Comparison of ENCODE assay signal across 11 cellular contexts in the genomic region with DNA sequence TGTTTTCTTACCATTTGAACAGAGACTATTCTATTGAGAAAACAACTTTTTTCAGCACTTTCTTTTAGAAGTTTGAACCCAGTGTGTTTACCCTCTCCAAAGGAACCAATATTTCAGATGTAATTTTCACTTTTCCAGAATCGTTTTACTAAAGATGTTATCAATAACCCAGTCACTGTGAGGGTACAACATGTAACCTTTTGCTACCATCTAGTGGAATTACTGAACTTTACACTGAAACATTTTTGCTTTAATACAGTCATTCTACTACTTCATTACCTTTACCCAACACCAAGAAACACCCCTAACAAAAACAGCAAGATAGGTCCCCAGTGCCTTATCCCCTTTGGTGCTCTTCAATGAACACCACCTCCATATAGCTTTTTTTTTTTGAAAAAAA. TPM values are rescaled to one million over a fixed set of nuclear protein-coding genes. Genes with fewer than 3 reads are reported as not detected.
DNase-seq lines count a peak whose midpoint lies in the region; ATAC-seq, FAIRE-seq and TF ChIP-seq lines count a peak whose summit lies in the region.
"Had no signal": no experiment of that assay in that cellular context is flagged by ENCODE, and none has a peak within 500 bp of the region (broad histone marks: within the 10 kb centered on the region; RNA-seq: fewer than 3 reads in every experiment).

No MANE protein-coding gene starts in this region.

- no peaks in the 10 kb centered on the region for H3K79me2 ChIP-seq in Karpas-422 (ENCODE audit: low read length)
- no peaks in the 10 kb centered on the region for H3K79me2 ChIP-seq in K562 (ENCODE audit: control insufficient read depth, insufficient read depth, low read length)

- TF ChIP-seq CTCF in K562 (IDR thresholded peaks at IDR 0.05 in 2 of 3, conservative IDR thresholded peaks at IDR 0.05 in 1 of 3; ENCODE audit: insufficient read depth in 2 of 3, low read depth in 1 of 3, low read length in 3 of 3) (peak in 1 of 3 experiments; percentile 47; a peak in 2 of 6 replicates), neural crest cell (conservative IDR thresholded peaks at IDR 0.05) (peak; percentile 54), upper lobe of right lung (IDR thresholded peaks at IDR 0.05) (no peak), suprapubic skin (IDR thresholded peaks at IDR 0.05) (no peak)

- peak; percentile 42 for DNase-seq in DMS 273 (lab: John Stamatoyannopoulos, UW; ENCODE audit: unreplicated experiment)
- no peak for DNase-seq in DMS 273 treated with DMSO at 0.1 percent for 48 hours (lab: John Stamatoyannopoulos, UW)
- peak; percentile 51 for DNase-seq in Karpas-422
- DNase-seq in K562 (ENCODE audit: extremely low read depth in 1 of 4, low spot score in 3 of 4), result peak in 1 of 4 experiments; percentile 12
- DNase-seq in neural crest cell (ENCODE audit: low read depth, low spot score), result no peak
- no peak for DNase-seq in upper lobe of right lung
- DNase-seq in suprapubic skin (ENCODE audit: low spot score in 2 of 2), result no peak
- DNase-seq: activated CD4-positive, alpha-beta T cell treated with anti-CD3 and anti-CD28 coated beads, Interleukin-2, amount 10 ng/mL, durations not matched to agents 7 days and 5 days; GF-D8 had no signal

- ATAC-seq in K562 (peak; percentile 69), HG03175 (IDR thresholded peaks at IDR 0.05; ENCODE audit: unreplicated experiment) (no peak), upper lobe of right lung (no peak)

- no peaks in the 10 kb centered on the region for H3K4me1 Mint-ChIP-seq in neural crest cell
- H3K4me1 Mint-ChIP-seq: activated CD4-positive, alpha-beta T cell treated with anti-CD3 and anti-CD28 coated beads, Interleukin-2, amount 10 ng/mL, durations not matched to agents 7 days and 5 days had no signal

- no peaks in the 10 kb centered on the region for H3K27me3 Mint-ChIP-seq in neural crest cell (ENCODE audit: low read depth)

- TF ChIP-seq EP300 in K562 (IDR thresholded peaks at IDR 0.05; ENCODE audit: low read length) (no peak), suprapubic skin (IDR thresholded peaks at IDR 0.05) (no peak)

- H3K27ac Mint-ChIP-seq in neural crest cell (ENCODE audit: unreplicated experiment), result no peak overlapping the region
- H3K27ac Mint-ChIP-seq: activated CD4-positive, alpha-beta T cell treated with anti-CD3 and anti-CD28 coated beads, Interleukin-2, amount 10 ng/mL, durations not matched to agents 7 days and 5 days had no signal

- 0% methylated on average over 1 of the region's 1 CpG for WGBS in K562 (ENCODE audit: insufficient coverage, low coverage, missing lambda C conversion rate)
- 20% methylated on average over 1 of the region's 1 CpG for WGBS in suprapubic skin

- in situ Hi-C loops in K562 (cut with MboI), result no loop called here

- no TSS peak for BruUV-seq in K562 (replicated peaks; lab: Mats Ljungman, UMichigan)

- intact Hi-C loops in K562 (cut with micrococcal nuclease), result no loop called here
- intact Hi-C loops in upper lobe of right lung (cut with DNase I), result no loop called here

- H3K9me2 ChIP-seq in Karpas-422 (replicated peaks; ENCODE audit: insufficient read depth, low read length), result no peaks in the 10 kb centered on the region

- H3K36me3 ChIP-seq in Karpas-422 (ENCODE audit: insufficient read depth, low read length) (no peaks in the 10 kb centered on the region), K562 (ENCODE audit: control insufficient read depth, insufficient read depth, low read length) (no peaks in the 10 kb centered on the region), upper lobe of right lung (no peaks in the 10 kb centered on the region), suprapubic skin (no peaks in the 10 kb centered on the region)

- H2AFZ ChIP-seq in Karpas-422 (ENCODE audit: low read length) (no peak overlapping the region), K562 (ENCODE audit: low read depth, low read length) (no peak overlapping the region)

- H3K9ac ChIP-seq in Karpas-422 (ENCODE audit: low read length), result no peak overlapping the region
- H3K9ac ChIP-seq in K562 (ENCODE audit: insufficient read depth in 1 of 2, low read depth in 2 of 2, low read length in 2 of 2), result no peak overlapping the region

- H3K4me3 ChIP-seq in Karpas-422 (ENCODE audit: low read length) (no peak overlapping the region), K562 (no peak overlapping the region), upper lobe of right lung (no peak overlapping the region), suprapubic skin (no peak overlapping the region)

- H3K9me3 ChIP-seq in Karpas-422 (ENCODE audit: low read length), result no peaks in the 10 kb centered on the region
- no peaks in the 10 kb centered on the region for H3K9me3 ChIP-seq in K562 (replicated peaks; ENCODE audit: control insufficient read depth, insufficient read depth, low read depth, low read length)
- no peaks in the 10 kb centered on the region for H3K9me3 ChIP-seq in upper lobe of right lung
- H3K9me3 ChIP-seq in suprapubic skin, result no peaks in the 10 kb centered on the region

- H4K20me1 ChIP-seq in Karpas-422 (ENCODE audit: insufficient read depth, low read depth, low read length), result no peaks in the 10 kb centered on the region
- H4K20me1 ChIP-seq in K562 (replicated peaks; ENCODE audit: control insufficient read depth, insufficient read depth, low read length), result no peaks in the 10 kb centered on the region

- H3K4me2 ChIP-seq in Karpas-422 (ENCODE audit: low read depth, low read length, poor library complexity, severe bottlenecking) (no peak overlapping the region), K562 (ENCODE audit: insufficient read depth, low read length) (no peak overlapping the region)

- FAIRE-seq in K562 (lab: Jason Lieb, UNC), result no peak

- no peak overlapping the region for H3K4me3 Mint-ChIP-seq in neural crest cell
- H3K4me3 Mint-ChIP-seq: activated CD4-positive, alpha-beta T cell treated with anti-CD3 and anti-CD28 coated beads, Interleukin-2, amount 10 ng/mL, durations not matched to agents 7 days and 5 days had no signal

- TF ChIP-seq RAD21 in K562 (CRISPR knock-in tag; conservative IDR thresholded peaks at IDR 0.05 in 1 of 2, IDR thresholded peaks at IDR 0.05 in 1 of 2), result peak in 1 of 2 experiments; percentile 57; a peak in 2 of 4 replicates

- no peaks in the 10 kb centered on the region for H3K9me1 ChIP-seq in K562 (ENCODE audit: control insufficient read depth, insufficient read depth, low read length)

- CTCF ChIA-PET in K562 (lab: Yijun Ruan, JAX; ENCODE audit: low intra/inter-chr PET ratio), result interaction anchor here (0.6 kb wide), 2 partner anchors 1499 to 1645 kb away, joined by 3 read pairs; no protein-coding TSS in a partner anchor

- TF ChIP-seq POLR2A in K562 (conservative IDR thresholded peaks at IDR 0.05), result no peak
- TF ChIP-seq POLR2A in suprapubic skin (IDR thresholded peaks at IDR 0.05), result no peak

- H3K36me3 Mint-ChIP-seq in neural crest cell (ENCODE audit: low read depth), result no peaks in the 10 kb centered on the region

- peaks cover 8% of the 10 kb centered on the region for H3K4me1 ChIP-seq in Karpas-422 (ENCODE audit: low read length)
- no peaks in the 10 kb centered on the region for H3K4me1 ChIP-seq in K562 (replicated peaks in 1 of 2; ENCODE audit: control insufficient read depth in 2 of 2, insufficient read depth in 2 of 2, low read length in 2 of 2)
- no peaks in the 10 kb centered on the region for H3K4me1 ChIP-seq in upper lobe of right lung
- no peaks in the 10 kb centered on the region for H3K4me1 ChIP-seq in suprapubic skin

- H3K27me3 ChIP-seq in Karpas-422 (ENCODE audit: low read length), result no peaks in the 10 kb centered on the region
- peaks cover 0 to under 1% of the 10 kb centered on the region in 2 experiments; a peak in 2 of 5 replicates for H3K27me3 ChIP-seq in K562 (ENCODE audit: control insufficient read depth in 2 of 2, insufficient read depth in 2 of 2, low read length in 2 of 2)
- H3K27me3 ChIP-seq in upper lobe of right lung, result no peaks in the 10 kb centered on the region
- no peaks in the 10 kb centered on the region for H3K27me3 ChIP-seq in suprapubic skin

- peaks cover 3% of the 10 kb centered on the region for H3K9me3 Mint-ChIP-seq in neural crest cell
- H3K9me3 Mint-ChIP-seq: activated CD4-positive, alpha-beta T cell treated with anti-CD3 and anti-CD28 coated beads, Interleukin-2, amount 10 ng/mL, durations not matched to agents 7 days and 5 days had no signal

- no peak overlapping the region for H3K27ac ChIP-seq in Karpas-422 (ENCODE audit: low read length)
- H3K27ac ChIP-seq in K562 (ENCODE audit: extremely low read depth, low read depth, low read length), result no peak overlapping the region
- H3K27ac ChIP-seq in upper lobe of right lung, result no peak overlapping the region
- no peak overlapping the region for H3K27ac ChIP-seq in suprapubic skin
- H3K27ac ChIP-seq: 22Rv1 had no signal

- POLR2A ChIA-PET in K562 (lab: Yijun Ruan, JAX), result no interaction called here

RNA-seq across cellular contexts. Expression of gene PRDX4, which starts 33.1 kb away (rescaled TPM):
- total RNA-seq in Karpas-422 (2014; rRNA removed; shearing (Covaris generic); ENCODE audit: low replicate concordance), result 64.6 and 66.2 TPM in 2 replicates
- total RNA-seq in K562 (2011; cell fraction: chromatin; rRNA removed; ENCODE audit: low replicate concordance), result 120 and 124 TPM in 2 replicates
- total RNA-seq in K562 (2011; cell fraction: nucleolus; rRNA removed), result 225 and 230 TPM in 2 replicates
- 193 and 236 TPM in 2 replicates for total RNA-seq in K562 (2011; cell fraction: nucleoplasm; rRNA removed)
- total RNA-seq in K562 (2014; rRNA removed) (179 and 182 TPM in 2 replicates), K562 (2014; rRNA removed; fragmentation: Illumina TruSeq; extraction: Trizol) (220 and 236 TPM in 2 replicates), K562 (2015; rRNA removed; fragmentation: Illumina TruSeq; extraction: Trizol) (248 and 253 TPM in 2 replicates), K562 (2021) (130 and 145 TPM in 2 replicates), neural crest cell (168 and 171 TPM in 2 replicates), upper lobe of right lung (37.7 TPM), suprapubic skin (10 to 100 TPM; 27.6 to 47.6 (median 42.2) TPM)
- polyA plus RNA-seq in K562 (2011; rRNA removed) (148 and 201 TPM in 2 replicates), K562 (2014; fragmentation: Illumina TruSeq; extraction: Trizol) (153 and 187 TPM in 2 replicates), K562 (2014; fragmentation: Nextera tagmentation; extraction: Ambion mirVana) (10 to 100 TPM; 28.6 to 63.9 TPM), K562 (2014; rRNA removed) (151 and 177 TPM in 2 replicates)
- 120 and 153 TPM in 2 replicates for polyA plus RNA-seq in K562 (2011; cell fraction: cytosol; rRNA removed)
- 31.2 and 46.1 TPM in 2 replicates for polyA plus RNA-seq in K562 (2011; cell fraction: nucleus; rRNA removed)
- 110 and 135 TPM in 2 replicates for polyA plus RNA-seq in K562 (2012)
- 108 and 114 TPM in 2 replicates for polyA minus RNA-seq in K562 (2011; rRNA and poly(A)+ RNA removed)
- polyA minus RNA-seq in K562 (2011; cell fraction: cytosol; rRNA and poly(A)+ RNA removed), result 46.4 and 66.4 TPM in 2 replicates
- polyA minus RNA-seq in K562 (2011; cell fraction: nucleus; rRNA and poly(A)+ RNA removed), result 12.7 and 20.8 TPM in 2 replicates

Comparison
In these comparisons a context has a peak if more than half of its experiments do, and no peak if none do; other contexts are left out.
1. DNase-seq: peak in DMS 273 (single experiment) and Karpas-422 (single experiment); none in DMS 273 treated with DMSO at 0.1 percent for 48 hours (single experiment), neural crest cell (single experiment), upper lobe of right lung (single experiment) and suprapubic skin (0 of 2).